In genomic region chr10:59553127-59553649, GRCh38 we compare ENCODE assay signal across 23 cellular contexts.
"Had no signal": no experiment of that assay in that cellular context is flagged by ENCODE, and none has a peak within 500 bp of the region (broad histone marks: within the 10 kb centered on the region; RNA-seq: fewer than 3 reads in every experiment).

No MANE protein-coding gene starts in this region.

- H3K27ac Mint-ChIP-seq: mesothelial cell of epicardium had no signal

- H3K4me3 ChIP-seq: ascending aorta, breast epithelium, coronary artery, lung, pancreas, smooth muscle cell had no signal

- H3K27me3 ChIP-seq: ascending aorta, breast epithelium, neutrophil, pancreas had no signal

- H3K36me3 Mint-ChIP-seq: mesothelial cell of epicardium had no signal

- FAIRE-seq: kidney, pancreas, urothelium cell line had no signal

- H3K9me3 Mint-ChIP-seq: mesothelial cell of epicardium had no signal

- DNase-seq: activated CD4-positive, alpha-beta T cell treated with anti-CD3 and anti-CD28 coated beads, Interleukin-2, amount 50 U/mL, for 1 hour; activated CD8-positive, alpha-beta memory T cell treated with anti-CD3 and anti-CD28 coated beads for 24 hours; activated CD8-positive, alpha-beta memory T cell treated with anti-CD3 and anti-CD28 coated beads, Interleukin-2, amount 50 U/mL, for 48 hours; activated effector memory CD4-positive, alpha-beta T cell treated with Interleukin-2 at 50 U/mL for 16 hours; activated naive CD4-positive, alpha-beta T cell treated with anti-CD3 and anti-CD28 coated beads, Interleukin-2, amount 50 U/mL, for 16 hours; activated T-cell treated with anti-CD3 and anti-CD28 coated beads, Interleukin-2, amount 50 U/mL, for 48 hours; foreskin keratinocyte; kidney; pancreas; stimulated activated CD4-positive, alpha-beta T cell treated with anti-CD3 and anti-CD28 coated beads, Interleukin-4, amount 100 ng/mL, for 1 hour; T-helper 1 cell; T1000 had no signal

- ATAC-seq: activated CD4-positive, CD25-positive, alpha-beta regulatory T cell treated with anti-CD3 and anti-CD28 coated beads, Interleukin-2, amount 50 U/mL, for 24 hours; foreskin keratinocyte; left lobe of liver; pancreas; sciatic nerve had no signal

- H3K36me3 ChIP-seq: ascending aorta, breast epithelium, neutrophil, pancreas had no signal

- H3K9me3 ChIP-seq: ascending aorta, breast epithelium, neutrophil, pancreas had no signal

- H3K4me1 ChIP-seq: ascending aorta, breast epithelium, foreskin keratinocyte, pancreas had no signal

- H3K4me3 Mint-ChIP-seq: mesothelial cell of epicardium had no signal
